8 cellular contexts compared by ENCODE assay signal in genomic region chr22:38755155-38755910, GRCh38. TPM values are rescaled to one million over a fixed set of nuclear protein-coding genes. Genes with fewer than 3 reads are reported as not detected.
A peak's percentile ranks its signal among the peaks of the same experiment; 100 is the strongest.
DNase-seq lines count a peak whose midpoint lies in the region; ATAC-seq, FAIRE-seq and TF ChIP-seq lines count a peak whose summit lies in the region.

No MANE protein-coding gene starts in this region.

- no peaks in the 10 kb centered on the region for H3K9me3 ChIP-seq in MG63
- no peaks in the 10 kb centered on the region for H3K9me3 ChIP-seq in H1 (ENCODE audit: insufficient read depth in 2 of 2, low read depth in 1 of 2, low read length in 1 of 2)
- H3K9me3 ChIP-seq in lung (ENCODE audit: control insufficient read depth in 2 of 2, insufficient read depth in 1 of 2, low read length in 1 of 2) = peaks cover 0 to 2% of the 10 kb centered on the region in 2 donors

- H2BK120ac ChIP-seq in H1 (replicated peaks; ENCODE audit: low read depth, low read length) = no peak overlapping the region

- H3K9me3 Mint-ChIP-seq in activated CD4-positive, alpha-beta memory T cell treated with anti-CD3 and anti-CD28 coated beads, Interleukin-2, amount 10 ng/mL, durations not matched to agents 7 days and 5 days = no peaks in the 10 kb centered on the region
- no peaks in the 10 kb centered on the region for H3K9me3 Mint-ChIP-seq in stimulated activated memory B cell treated with anti-CD40 and anti-IgM and Interleukin-4, amounts not matched to agents 10 μg/mL and 1 μg/mL and 100 μg/mL, for 72 hours

- peaks cover 59% of the 10 kb centered on the region for H3K36me3 Mint-ChIP-seq in activated CD4-positive, alpha-beta memory T cell treated with anti-CD3 and anti-CD28 coated beads, Interleukin-2, amount 10 ng/mL, durations not matched to agents 7 days and 5 days (ENCODE audit: low read depth)
- peaks cover 32% of the 10 kb centered on the region for H3K36me3 Mint-ChIP-seq in stimulated activated memory B cell treated with anti-CD40 and anti-IgM and Interleukin-4, amounts not matched to agents 10 μg/mL and 1 μg/mL and 100 μg/mL, for 72 hours

- no peak for FAIRE-seq in H1 (lab: Jason Lieb, UNC)

- 0 out of 2 replicates have a peak overlapping the region, but pooled peaks have one; percentile 35 for H4K8ac ChIP-seq in H1 (ENCODE audit: extremely low read depth, insufficient read depth, low read length)

- H2BK15ac ChIP-seq in H1 (ENCODE audit: low read length) = no peak overlapping the region

- H3K4me3 Mint-ChIP-seq in activated CD4-positive, alpha-beta memory T cell treated with anti-CD3 and anti-CD28 coated beads, Interleukin-2, amount 10 ng/mL, durations not matched to agents 7 days and 5 days = peak overlapping the region; percentile 95
- peak overlapping the region; percentile 94 for H3K4me3 Mint-ChIP-seq in stimulated activated memory B cell treated with anti-CD40 and anti-IgM and Interleukin-4, amounts not matched to agents 10 μg/mL and 1 μg/mL and 100 μg/mL, for 72 hours

- peaks cover 58% of the 10 kb centered on the region for H3K4me1 Mint-ChIP-seq in activated CD4-positive, alpha-beta memory T cell treated with anti-CD3 and anti-CD28 coated beads, Interleukin-2, amount 10 ng/mL, durations not matched to agents 7 days and 5 days
- peaks cover 82% of the 10 kb centered on the region for H3K4me1 Mint-ChIP-seq in stimulated activated memory B cell treated with anti-CD40 and anti-IgM and Interleukin-4, amounts not matched to agents 10 μg/mL and 1 μg/mL and 100 μg/mL, for 72 hours

- peak overlapping the region; percentile 100 for H3K27ac Mint-ChIP-seq in activated CD4-positive, alpha-beta memory T cell treated with anti-CD3 and anti-CD28 coated beads, Interleukin-2, amount 10 ng/mL, durations not matched to agents 7 days and 5 days
- peak overlapping the region; percentile 99 for H3K27ac Mint-ChIP-seq in stimulated activated memory B cell treated with anti-CD40 and anti-IgM and Interleukin-4, amounts not matched to agents 10 μg/mL and 1 μg/mL and 100 μg/mL, for 72 hours

- no peak overlapping the region for H2BK5ac ChIP-seq in H1 (ENCODE audit: low read depth, low read length)

- H3K23ac ChIP-seq in H1 (ENCODE audit: insufficient read length) = no peak overlapping the region

- peaks cover 2 to 12% (median 8%) of the 10 kb centered on the region in 4 experiments for H3K4me1 ChIP-seq in H1 (replicated peaks in 1 of 4; ENCODE audit: control insufficient read depth in 3 of 4, insufficient read depth in 4 of 4, low read length in 3 of 4)
- H3K4me1 ChIP-seq in lung (ENCODE audit: control insufficient read depth in 2 of 2, insufficient read depth in 2 of 2, low read length in 2 of 2) = peaks cover 0 to 9% of the 10 kb centered on the region in 2 donors

- DNase-seq in GM06990 (ENCODE audit: extremely low read depth, insufficient read length) (peak; percentile 70), GOT3 (lab: John Stamatoyannopoulos, UW) (peak; percentile 83), MG63 (peak; percentile 95), H1 (ENCODE audit: low read depth in 1 of 2, low spot score in 2 of 2) (peak in 1 of 2 experiments; percentile 77), lung (ENCODE audit: low spot score) (peak; percentile 95), NCI-H1436 treated with DMSO at 0.1 percent for 48 hours (lab: John Stamatoyannopoulos, UW) (no peak)
- DNase-seq in activated CD4-positive, alpha-beta memory T cell treated with anti-CD3 and anti-CD28 coated beads, Interleukin-2, amount 10 ng/mL, durations not matched to agents 7 days and 5 days = peak; percentile 73

- peaks cover 17% of the 10 kb centered on the region; the same call in 1 of the 2 replicates for H3K23me2 ChIP-seq in H1 (ENCODE audit: low read depth, low read length)

- no peak overlapping the region for H3K4ac ChIP-seq in H1 (replicated peaks; ENCODE audit: insufficient read length, low read depth, low read length)

- no peaks in the 10 kb centered on the region for H3K79me1 ChIP-seq in H1 (ENCODE audit: low read depth, low read length)

- POLR2A ChIA-PET in activated CD4-positive, alpha-beta memory T cell treated with anti-CD3 and anti-CD28 coated beads, Interleukin-2, amount 10 ng/mL, durations not matched to agents 7 days and 5 days (lab: Charles Lee) = interaction anchor here (0.9 to 17.0 kb wide), 10 partner anchors 9 to 563 kb away, joined by 3 to 479 read pairs (median 7); partner anchors contain the start of genes CBX6, GTPBP1, JOSD1 and NPTXR
- POLR2A ChIA-PET in H1 (lab: Charles Lee; ENCODE audit: partially characterized antibody) = interaction anchor here (0.7 to 10.3 kb wide), 6 partner anchors 9 to 50 kb away, joined by 3 to 112 read pairs (median 10); partner anchors contain the start of gene GTPBP1

- no peak overlapping the region for H2AFZ ChIP-seq in H1 (ENCODE audit: low read length)

- no peak overlapping the region for H3K14ac ChIP-seq in H1 (ENCODE audit: insufficient read length)

- TF ChIP-seq RAD21 in H1 (IDR thresholded peaks at IDR 0.05 in 1 of 2, conservative IDR thresholded peaks at IDR 0.05 in 1 of 2; ENCODE audit: low read depth in 2 of 2, low read length in 2 of 2) = no peak

- H3K9ac ChIP-seq in H1 (replicated peaks in 1 of 4; ENCODE audit: extremely low read depth in 1 of 4, low read depth in 3 of 4, low read length in 3 of 4) = peak overlapping the region in 2 of 4 experiments; percentile 15 to 74; a peak in 3 of 7 replicates

- no peak for TF ChIP-seq EP300 in H1 (IDR thresholded peaks at IDR 0.05; ENCODE audit: borderline replicate concordance in 1 of 2, low read depth in 2 of 2, low read length in 2 of 2)

- H3K4me3 ChIP-seq in GM06990 (replicated peaks; ENCODE audit: low read depth, low read length) (peak overlapping the region; percentile 91), MG63 (peak overlapping the region; percentile 58), H1 (ENCODE audit: extremely low read depth in 1 of 4, insufficient read depth in 2 of 4, low read depth in 3 of 4, low read length in 4 of 4) (peak overlapping the region; percentile 57 to 81 (median 60)), lung (peak overlapping the region; percentile 52)

- H3K36me3 ChIP-seq in GM06990 (ENCODE audit: control insufficient read depth, insufficient read depth, low read length) (peaks cover 11% of the 10 kb centered on the region), MG63 (peaks cover 35% of the 10 kb centered on the region), H1 (ENCODE audit: control insufficient read depth in 2 of 4, insufficient read depth in 4 of 4, low read length in 3 of 4) (no peaks in the 10 kb centered on the region), lung (ENCODE audit: control insufficient read depth in 2 of 2, insufficient read depth in 2 of 2, low read length in 2 of 2) (peaks cover 13 to 24% of the 10 kb centered on the region in 2 donors)

- no peak overlapping the region for H2BK12ac ChIP-seq in H1 (ENCODE audit: low read depth, low read length)

- peak; percentile 77 for ATAC-seq in lung (ENCODE audit: insufficient read depth, low FRiP score)
- ATAC-seq in stimulated activated memory B cell treated with anti-CD40 and anti-IgM and Interleukin-4, amounts not matched to agents 10 μg/mL and 1 μg/mL and 100 μg/mL, for 72 hours = peak; percentile 66

- H4K5ac ChIP-seq in H1 (ENCODE audit: insufficient read length, low read depth, low read length) = no peak overlapping the region

- no peaks in the 10 kb centered on the region for H3K79me2 ChIP-seq in H1 (ENCODE audit: control insufficient read depth in 1 of 2, insufficient read depth in 2 of 2, low read length in 2 of 2)

- no peak for TF ChIP-seq CTCF in GM06990 (IDR thresholded peaks at IDR 0.05; ENCODE audit: insufficient read depth, low read length, poor library complexity, severe bottlenecking)
- TF ChIP-seq CTCF in H1 (IDR thresholded peaks at IDR 0.05; ENCODE audit: control extremely low read depth in 1 of 3, insufficient read depth in 1 of 3, low read depth in 1 of 3, low read length in 3 of 3) = no peak
- TF ChIP-seq CTCF in lung (IDR thresholded peaks at IDR 0.05; ENCODE audit: control extremely low read depth, extremely low read depth) = no peak

- no peaks in the 10 kb centered on the region for H4K20me1 ChIP-seq in H1 (replicated peaks in 1 of 2; ENCODE audit: control insufficient read depth in 1 of 2, insufficient read depth in 2 of 2, low read length in 2 of 2)

- CTCF ChIA-PET in activated CD4-positive, alpha-beta memory T cell treated with anti-CD3 and anti-CD28 coated beads, Interleukin-2, amount 10 ng/mL, durations not matched to agents 7 days and 5 days (lab: Charles Lee) = interaction anchor here (1.3 kb wide), 1 partner anchor 14 kb away, joined by 3 read pairs; no protein-coding TSS in a partner anchor
- CTCF ChIA-PET in H1 (lab: Charles Lee; ENCODE audit: partially characterized antibody) = interaction anchor here (1.4 to 6.0 kb wide), 3 partner anchors 14 to 22 kb away, joined by 3 to 44 read pairs (median 9); no protein-coding TSS in a partner anchor

- H2BK20ac ChIP-seq in H1 (ENCODE audit: low read length) = no peak overlapping the region

- H2AK5ac ChIP-seq in H1 (ENCODE audit: low read depth, low read length) = no peak overlapping the region

- H3K27me3 Mint-ChIP-seq in activated CD4-positive, alpha-beta memory T cell treated with anti-CD3 and anti-CD28 coated beads, Interleukin-2, amount 10 ng/mL, durations not matched to agents 7 days and 5 days = no peaks in the 10 kb centered on the region
- no peaks in the 10 kb centered on the region for H3K27me3 Mint-ChIP-seq in stimulated activated memory B cell treated with anti-CD40 and anti-IgM and Interleukin-4, amounts not matched to agents 10 μg/mL and 1 μg/mL and 100 μg/mL, for 72 hours

- WGBS in H1 (ENCODE audit: extremely low coverage in 1 of 2, insufficient coverage in 1 of 2, insufficient read length in 1 of 2, insufficient replicate concordance in 2 of 2, low coverage in 1 of 2, low lambda C conversion rate in 2 of 2, missing lambda C conversion rate in 1 of 2), 2 experiments = 3% methylated on average over 34 of the region's 74 CpGs; no CpG with 5 or more reads in 1 of the 2 experiments
- WGBS in lung, 2 donors = 1% methylated on average over 33 to 74 of the region's 74 CpGs

- no peak for TF ChIP-seq POLR2A in H1 (IDR thresholded peaks at IDR 0.05; ENCODE audit: control extremely low read depth in 1 of 2, low read depth in 2 of 2, low read length in 2 of 2)

- H3K18ac ChIP-seq in H1 (ENCODE audit: extremely low read depth, low read length) = no peak overlapping the region

- no peak overlapping the region for H3K56ac ChIP-seq in H1 (replicated peaks; ENCODE audit: insufficient read length, low read depth, low read length)

- peak overlapping the region; percentile 80 to 88 for H3K4me2 ChIP-seq in H1 (ENCODE audit: insufficient read depth in 1 of 2, low read depth in 2 of 2, low read length in 2 of 2)

- H4K91ac ChIP-seq in H1 (replicated peaks; ENCODE audit: insufficient read length, low read length) = no peak overlapping the region

- H3K27me3 ChIP-seq in GM06990 (replicated peaks; ENCODE audit: control insufficient read depth, insufficient read depth, low read length) (no peaks in the 10 kb centered on the region), MG63 (no peaks in the 10 kb centered on the region), H1 (replicated peaks in 1 of 4; ENCODE audit: control insufficient read depth in 3 of 4, extremely low read depth in 1 of 4, insufficient read depth in 3 of 4, low read length in 3 of 4) (peaks cover 0 to 7% (median 5%) of the 10 kb centered on the region in 4 experiments; a peak in 5 of 7 replicates), lung (ENCODE audit: control insufficient read depth, insufficient read depth) (no peaks in the 10 kb centered on the region)

- no peak overlapping the region for H3K27ac ChIP-seq in H1 (ENCODE audit: low read depth, low read length)
- peak overlapping the region; percentile 91 to 92 for H3K27ac ChIP-seq in lung (ENCODE audit: low read depth in 1 of 2, low read length in 1 of 2)

RNA-seq across cellular contexts. Expression of gene SUN2, which starts 0.5 kb away (rescaled TPM):
- total RNA-seq in MG63 (2014; rRNA removed; shearing (Covaris generic); ENCODE audit: low replicate concordance) = 126 and 182 TPM in 2 replicates
- total RNA-seq in activated CD4-positive, alpha-beta memory T cell treated with anti-CD3 and anti-CD28 coated beads, Interleukin-2, amount 10 ng/mL, durations not matched to agents 7 days and 5 days = 100 to 1,000 TPM; 498 to 500 TPM
- total RNA-seq in H1 (2021; fragmentation: NEBNext Ultra II Directional; extraction: Animal tissue kit (Norgen Biotek cat#: 25700)) = 10.5 and 11.7 TPM in 2 replicates
- polyA plus RNA-seq in H1 (2011; rRNA removed) = 5.1 and 8.3 TPM in 2 replicates
- polyA plus RNA-seq in H1 (2011; cell fraction: cytosol; rRNA removed) = 8.5 TPM
- polyA plus RNA-seq in H1 (2011; cell fraction: nucleus; rRNA removed) = 20.5 TPM
- polyA plus RNA-seq in H1 (2012, experiment 1 of 2) = 12.3 to 22.3 TPM (median 17.1 TPM) in 4 replicates
- polyA plus RNA-seq in H1 (2012, experiment 2 of 2) = 9.0 TPM
- 11.5 TPM for polyA plus RNA-seq in H1 (2013, experiment 1 of 2)
- polyA plus RNA-seq in H1 (2013, experiment 2 of 2) = 10.8 TPM
- polyA minus RNA-seq in H1 (2011; rRNA and poly(A)+ RNA removed) = 9.8 and 10.0 TPM in 2 replicates
- polyA minus RNA-seq in H1 (2011; cell fraction: cytosol; rRNA and poly(A)+ RNA removed) = 13.1 TPM
- polyA minus RNA-seq in H1 (2011; cell fraction: nucleus; rRNA and poly(A)+ RNA removed) = 14.1 TPM
- total RNA-seq in lung = 100 to 1,000 TPM in 1 of 2 donors, 10 to 100 TPM in 1; 75.5 to 220 TPM
- polyA plus RNA-seq in lung = 100 to 1,000 TPM in 1 of 2 donors, 10 to 100 TPM in 1; 58.6 to 138 TPM

RNA-seq across cellular contexts. Expression of gene DNAL4, which starts 38.6 kb away (rescaled TPM):
- total RNA-seq in MG63 (2014; rRNA removed; shearing (Covaris generic); ENCODE audit: low replicate concordance) = 11.3 and 18.8 TPM in 2 replicates
- total RNA-seq in activated CD4-positive, alpha-beta memory T cell treated with anti-CD3 and anti-CD28 coated beads, Interleukin-2, amount 10 ng/mL, durations not matched to agents 7 days and 5 days = 1 to 10 TPM; 8.0 to 8.4 TPM
- total RNA-seq in H1 (2021; fragmentation: NEBNext Ultra II Directional; extraction: Animal tissue kit (Norgen Biotek cat#: 25700)) = 7.8 and 8.8 TPM in 2 replicates
- polyA plus RNA-seq in H1 (2011; rRNA removed) = 14.0 and 23.4 TPM in 2 replicates
- polyA plus RNA-seq in H1 (2011; cell fraction: cytosol; rRNA removed) = 17.7 TPM
- polyA plus RNA-seq in H1 (2011; cell fraction: nucleus; rRNA removed) = 17.5 TPM
- polyA plus RNA-seq in H1 (2012, experiment 1 of 2) = 7.9 to 11.2 TPM (median 10.6 TPM) in 4 replicates
- 12.6 TPM for polyA plus RNA-seq in H1 (2012, experiment 2 of 2)
- 7.5 TPM for polyA plus RNA-seq in H1 (2013, experiment 1 of 2)
- polyA plus RNA-seq in H1 (2013, experiment 2 of 2) = 8.2 TPM
- 6.9 and 7.1 TPM in 2 replicates for polyA minus RNA-seq in H1 (2011; rRNA and poly(A)+ RNA removed)
- 5.4 TPM for polyA minus RNA-seq in H1 (2011; cell fraction: cytosol; rRNA and poly(A)+ RNA removed)
- polyA minus RNA-seq in H1 (2011; cell fraction: nucleus; rRNA and poly(A)+ RNA removed) = 2.5 TPM
- total RNA-seq in lung = 10 to 100 TPM; 28.4 to 29.0 TPM
- 10 to 100 TPM; 22.2 to 24.1 TPM for polyA plus RNA-seq in lung

RNA-seq across cellular contexts. Expression of gene GTPBP1, which starts 49.6 kb away (rescaled TPM):
- total RNA-seq in MG63 (2014; rRNA removed; shearing (Covaris generic); ENCODE audit: low replicate concordance) = 19.4 and 22.0 TPM in 2 replicates
- 100 to 1,000 TPM; 111 to 114 TPM for total RNA-seq in activated CD4-positive, alpha-beta memory T cell treated with anti-CD3 and anti-CD28 coated beads, Interleukin-2, amount 10 ng/mL, durations not matched to agents 7 days and 5 days
- total RNA-seq in H1 (2021; fragmentation: NEBNext Ultra II Directional; extraction: Animal tissue kit (Norgen Biotek cat#: 25700)) = 91.8 and 92.0 TPM in 2 replicates
- 53.1 and 80.2 TPM in 2 replicates for polyA plus RNA-seq in H1 (2011; rRNA removed)
- polyA plus RNA-seq in H1 (2011; cell fraction: cytosol; rRNA removed) = 59.3 TPM
- polyA plus RNA-seq in H1 (2011; cell fraction: nucleus; rRNA removed) = 134 TPM
- polyA plus RNA-seq in H1 (2012, experiment 1 of 2) = 62.3 to 74.8 TPM (median 66.2 TPM) in 4 replicates
- polyA plus RNA-seq in H1 (2012, experiment 2 of 2) = 44.7 TPM
- 33.8 TPM for polyA plus RNA-seq in H1 (2013, experiment 1 of 2)
- 33.3 TPM for polyA plus RNA-seq in H1 (2013, experiment 2 of 2)
- 87.5 and 119 TPM in 2 replicates for polyA minus RNA-seq in H1 (2011; rRNA and poly(A)+ RNA removed)
- 50.9 TPM for polyA minus RNA-seq in H1 (2011; cell fraction: cytosol; rRNA and poly(A)+ RNA removed)
- polyA minus RNA-seq in H1 (2011; cell fraction: nucleus; rRNA and poly(A)+ RNA removed) = 111 TPM
- total RNA-seq in lung = 10 to 100 TPM; 61.7 to 69.1 TPM
- polyA plus RNA-seq in lung = 10 to 100 TPM; 24.1 to 35.8 TPM

RNA-seq across cellular contexts. Expression of gene JOSD1, which starts 54.6 kb away (rescaled TPM):
- 47.5 and 113 TPM in 2 replicates for total RNA-seq in MG63 (2014; rRNA removed; shearing (Covaris generic); ENCODE audit: low replicate concordance)
- total RNA-seq in activated CD4-positive, alpha-beta memory T cell treated with anti-CD3 and anti-CD28 coated beads, Interleukin-2, amount 10 ng/mL, durations not matched to agents 7 days and 5 days = 100 to 1,000 TPM; 109 to 111 TPM
- 20.2 and 21.3 TPM in 2 replicates for total RNA-seq in H1 (2021; fragmentation: NEBNext Ultra II Directional; extraction: Animal tissue kit (Norgen Biotek cat#: 25700))
- polyA plus RNA-seq in H1 (2011; rRNA removed) (16.7 and 18.4 TPM in 2 replicates), lung (10 to 100 TPM; 17.8 to 49.4 TPM)
- polyA plus RNA-seq in H1 (2011; cell fraction: cytosol; rRNA removed) = 18.1 TPM
- 18.8 TPM for polyA plus RNA-seq in H1 (2011; cell fraction: nucleus; rRNA removed)
- 14.7 to 20.6 TPM (median 17.3 TPM) in 4 replicates for polyA plus RNA-seq in H1 (2012, experiment 1 of 2)
- 10.8 TPM for polyA plus RNA-seq in H1 (2012, experiment 2 of 2)
- 12.2 TPM for polyA plus RNA-seq in H1 (2013, experiment 1 of 2)
- 12.1 TPM for polyA plus RNA-seq in H1 (2013, experiment 2 of 2)
- 20.8 and 22.0 TPM in 2 replicates for polyA minus RNA-seq in H1 (2011; rRNA and poly(A)+ RNA removed)
- 14.9 TPM for polyA minus RNA-seq in H1 (2011; cell fraction: cytosol; rRNA and poly(A)+ RNA removed)
- 14.4 TPM for polyA minus RNA-seq in H1 (2011; cell fraction: nucleus; rRNA and poly(A)+ RNA removed)
- total RNA-seq in lung = 10 to 100 TPM; 38.2 to 64.0 TPM
